Comparison of ENCODE assay signal across 8 cellular contexts in the genomic region with DNA sequence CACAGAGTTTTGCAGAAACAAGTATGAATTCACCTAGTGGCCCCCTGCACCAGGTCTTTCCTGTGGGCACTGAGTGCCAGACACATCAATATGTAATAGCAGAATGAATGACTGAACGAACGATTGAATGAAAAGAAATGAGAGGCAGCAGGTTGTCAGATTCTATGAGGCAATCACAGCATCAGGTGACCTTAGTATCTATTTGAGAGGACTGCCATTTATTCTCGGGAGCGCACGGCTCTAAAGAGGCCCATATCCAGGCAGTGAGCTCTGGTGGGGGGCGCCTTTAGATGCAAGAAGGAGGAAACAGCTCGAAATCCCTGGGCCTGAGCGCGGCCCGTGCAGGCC. TPM values are rescaled to one million over a fixed set of nuclear protein-coding genes. Genes with fewer than 3 reads are reported as not detected.
DNase-seq lines count a peak whose midpoint lies in the region; ATAC-seq lines count a peak whose summit lies in the region.

No MANE protein-coding gene starts in this region.

- no peaks in the 10 kb centered on the region for H3K9me3 ChIP-seq in mucosa of stomach (ENCODE audit: control insufficient read depth, low read length)

- H3K4me1 ChIP-seq in mucosa of stomach (ENCODE audit: control insufficient read depth, insufficient read depth, low read length) = peaks cover 11% of the 10 kb centered on the region

- peaks cover 8% of the 10 kb centered on the region for H3K36me3 Mint-ChIP-seq in central memory CD8-positive, alpha-beta T cell (ENCODE audit: insufficient read depth)

- peak overlapping the region; percentile 80 for H3K4me3 ChIP-seq in mucosa of stomach (ENCODE audit: low read length)

- H3K9me3 Mint-ChIP-seq in central memory CD8-positive, alpha-beta T cell = no peaks in the 10 kb centered on the region

- peak overlapping the region; percentile 68 for H3K9ac ChIP-seq in mucosa of stomach (ENCODE audit: low read length)

- peak; percentile 10 to 12 for ATAC-seq in activated CD4-positive, CD25-positive, alpha-beta regulatory T cell treated with anti-CD3 and anti-CD28 coated beads, Interleukin-2, amount 50 U/mL, for 24 hours
- ATAC-seq in central memory CD8-positive, alpha-beta T cell (replicated peaks; ENCODE audit: extremely low read depth, poor library complexity, severe bottlenecking) = peak; percentile 27
- ATAC-seq in GM21390 (IDR thresholded peaks at IDR 0.05; ENCODE audit: unreplicated experiment) = no peak
- no peak for ATAC-seq in HG03439 (IDR thresholded peaks at IDR 0.05; ENCODE audit: unreplicated experiment)

- no peaks in the 10 kb centered on the region for H3K36me3 ChIP-seq in mucosa of stomach (ENCODE audit: control insufficient read depth, insufficient read depth, low read length)

- peak overlapping the region; percentile 87 for H3K4me3 Mint-ChIP-seq in central memory CD8-positive, alpha-beta T cell

- no peak for DNase-seq in activated CD4-positive, CD25-positive, alpha-beta regulatory T cell treated with anti-CD3 and anti-CD28 coated beads, Interleukin-2, amount 50 U/mL, for 72 hours
- DNase-seq in LHCN-M2 (ENCODE audit: low read depth) (peak; percentile 7), kidney tubule cell (ENCODE audit: low spot score) (no peak)
- no peak for DNase-seq in central memory CD8-positive, alpha-beta T cell (ENCODE audit: low spot score in 2 of 2)

- H3K4me1 Mint-ChIP-seq in central memory CD8-positive, alpha-beta T cell = peaks cover 13% of the 10 kb centered on the region

- H3K27me3 Mint-ChIP-seq in central memory CD8-positive, alpha-beta T cell = peaks cover 14% of the 10 kb centered on the region

- peak overlapping the region; percentile 81 for H3K27ac Mint-ChIP-seq in central memory CD8-positive, alpha-beta T cell (ENCODE audit: low read depth)

- no peaks in the 10 kb centered on the region for H3K27me3 ChIP-seq in mucosa of stomach (ENCODE audit: control insufficient read depth, insufficient read depth, low read length)

RNA-seq across cellular contexts. Expression of a gene that starts 0.5 kb away (rescaled TPM):
- total RNA-seq in LHCN-M2 (2014; rRNA removed) = 7.3 and 8.2 TPM in 2 replicates
- polyA plus RNA-seq in LHCN-M2 (2012) = 12.5 TPM

Comparison
In these comparisons a context has a peak if more than half of its experiments do, and no peak if none do; other contexts are left out.
1. ATAC-seq: peak in activated CD4-positive, CD25-positive, alpha-beta regulatory T cell treated with anti-CD3 and anti-CD28 coated beads, Interleukin-2, amount 50 U/mL, for 24 hours (2 of 2) and central memory CD8-positive, alpha-beta T cell (single experiment); none in GM21390 (single experiment) and HG03439 (single experiment).